31 cellular contexts compared by ENCODE assay signal in genomic region chr19:30439271-30439750, GRCh38.
"Had no signal": no experiment of that assay in that cellular context is flagged by ENCODE, and none has a peak within 500 bp of the region (broad histone marks: within the 10 kb centered on the region; RNA-seq: fewer than 3 reads in every experiment).

No MANE protein-coding gene starts in this region.

- H3K4me2 ChIP-seq: hepatocyte had no signal

- H2AFZ ChIP-seq: hepatocyte had no signal

- H3K36me3 Mint-ChIP-seq: activated CD8-positive, alpha-beta memory T cell treated with anti-CD3 and anti-CD28 coated beads, Interleukin-2, amount 10 ng/mL, durations not matched to agents 7 days and 5 days; activated naive CD4-positive, alpha-beta T cell treated with anti-CD3 and anti-CD28 coated beads, Interleukin-2, amount 10 ng/mL, durations not matched to agents 7 days and 5 days; activated naive CD4-positive, alpha-beta T cell treated with anti-CD3 and anti-CD28 coated beads, Interleukin-2, amount 50 U/mL, for 72 hours; activated naive CD8-positive, alpha-beta T cell treated with anti-CD3 and anti-CD28 coated beads, Interleukin-2, amount 10 ng/mL, durations not matched to agents 7 days and 5 days had no signal

- H3K4me3 ChIP-seq: ascending aorta, esophagus squamous epithelium, gastroesophageal sphincter, heart right ventricle, hepatocyte had no signal

- H3K27me3 Mint-ChIP-seq: activated CD4-positive, alpha-beta memory T cell treated with anti-CD3 and anti-CD28 coated beads for 36 hours; activated CD4-positive, alpha-beta T cell treated with anti-CD3 and anti-CD28 coated beads, Interleukin-2, amount 10 ng/mL, durations not matched to agents 24 days and 14 days; activated CD8-positive, alpha-beta memory T cell treated with anti-CD3 and anti-CD28 coated beads, Interleukin-2, amount 10 ng/mL, durations not matched to agents 7 days and 5 days; activated naive CD4-positive, alpha-beta T cell treated with anti-CD3 and anti-CD28 coated beads, Interleukin-2, amount 10 ng/mL, durations not matched to agents 7 days and 5 days; activated naive CD8-positive, alpha-beta T cell treated with anti-CD3 and anti-CD28 coated beads, Interleukin-2, amount 10 ng/mL, durations not matched to agents 7 days and 5 days; T-helper 17 cell had no signal

- H3K27me3 ChIP-seq: ascending aorta, brain microvascular endothelial cell, esophagus squamous epithelium, hepatocyte had no signal

- DNase-seq: activated CD4-positive, alpha-beta memory T cell treated with anti-CD3 and anti-CD28 coated beads for 36 hours; activated CD4-positive, alpha-beta T cell treated with anti-CD3 and anti-CD28 coated beads for 36 hours; activated CD4-positive, alpha-beta T cell treated with anti-CD3 and anti-CD28 coated beads, Interleukin-2, amount 10 ng/mL, durations not matched to agents 24 days and 14 days; activated CD4-positive, CD25-positive, alpha-beta regulatory T cell; activated CD4-positive, CD25-positive, alpha-beta regulatory T cell treated with anti-CD3 and anti-CD28 coated beads, Interleukin-2, amount 50 U/mL, for 72 hours; activated CD8-positive, alpha-beta memory T cell treated with anti-CD3 and anti-CD28 coated beads, Interleukin-2, amount 10 ng/mL, durations not matched to agents 7 days and 5 days; activated CD8-positive, alpha-beta memory T cell treated with anti-CD3 and anti-CD28 coated beads, Interleukin-2, amount 50 U/mL, for 4 hours; activated CD8-positive, alpha-beta T cell treated with anti-CD3 and anti-CD28 coated beads, Interleukin-2, amount 10 ng/mL, durations not matched to agents 7 days and 5 days; activated effector memory CD4-positive, alpha-beta T cell treated with anti-CD3 and anti-CD28 coated beads, Interleukin-2, amount 50 U/mL, for 16 hours; activated naive CD4-positive, alpha-beta T cell; activated naive CD4-positive, alpha-beta T cell treated with anti-CD3 and anti-CD28 coated beads, Interleukin-2, amount 10 ng/mL, durations not matched to agents 7 days and 5 days; activated naive CD8-positive, alpha-beta T cell treated with anti-CD3 and anti-CD28 coated beads, Interleukin-2, amount 10 ng/mL, durations not matched to agents 7 days and 5 days; activated T-cell treated with anti-CD3 and anti-CD28 coated beads, Interleukin-2, amount 50 U/mL, for 1 hour; activated T-cell treated with anti-CD3 and anti-CD28 coated beads, Interleukin-2, amount 50 U/mL, for 48 hours; brain microvascular endothelial cell; cortex of kidney; effector CD8-positive, alpha-beta T cell; esophagus squamous epithelium; foreskin melanocyte; heart right ventricle; T-helper 17 cell; T1000 had no signal

- H3K4me1 Mint-ChIP-seq: activated CD4-positive, alpha-beta T cell treated with anti-CD3 and anti-CD28 coated beads for 36 hours; activated CD4-positive, alpha-beta T cell treated with anti-CD3 and anti-CD28 coated beads, Interleukin-2, amount 10 ng/mL, durations not matched to agents 24 days and 14 days; activated CD8-positive, alpha-beta memory T cell treated with anti-CD3 and anti-CD28 coated beads, Interleukin-2, amount 10 ng/mL, durations not matched to agents 7 days and 5 days; activated naive CD4-positive, alpha-beta T cell treated with anti-CD3 and anti-CD28 coated beads, Interleukin-2, amount 10 ng/mL, durations not matched to agents 7 days and 5 days; activated naive CD8-positive, alpha-beta T cell treated with anti-CD3 and anti-CD28 coated beads, Interleukin-2, amount 10 ng/mL, durations not matched to agents 7 days and 5 days; central memory CD8-positive, alpha-beta T cell; T-helper 17 cell had no signal

- H3K9me3 Mint-ChIP-seq: activated CD4-positive, alpha-beta memory T cell treated with anti-CD3 and anti-CD28 coated beads for 36 hours; activated CD4-positive, alpha-beta T cell treated with anti-CD3 and anti-CD28 coated beads, Interleukin-2, amount 10 ng/mL, durations not matched to agents 24 days and 14 days; activated naive CD4-positive, alpha-beta T cell treated with anti-CD3 and anti-CD28 coated beads, Interleukin-2, amount 50 U/mL, for 72 hours; activated naive CD8-positive, alpha-beta T cell treated with anti-CD3 and anti-CD28 coated beads, Interleukin-2, amount 10 ng/mL, durations not matched to agents 7 days and 5 days; activated T-helper 1 cell treated with anti-CD3 and anti-CD28 coated beads, Interleukin-12 subunit alpha, Interleukin-12 subunit beta, Interleukin-2, Interleukin-4 antibody, amounts not matched to agents 30 ng/mL and 10 ng/mL and 1 ng/mL, durations not matched to agents 14 hours and 24 hours and 36 hours; activated T-helper 2 cell treated with anti-CD3 and anti-CD28 coated beads, Interferon-gamma antibody, Interleukin-2, Interleukin-4, amounts not matched to agents 10 μg/mL and 5 μg/mL and 100 μg/mL, durations not matched to agents 14 hours and 24 hours and 36 hours; central memory CD8-positive, alpha-beta T cell; T-helper 2 cell treated with Interferon-gamma antibody and Interleukin-4, amounts not matched to agents 5 μg/mL and 100 μg/mL, for 36 hours had no signal

- H3K27ac ChIP-seq: ascending aorta, brain microvascular endothelial cell, epithelial cell of prostate, esophagus squamous epithelium, gastroesophageal sphincter, heart right ventricle, hepatocyte had no signal

- H3K27ac Mint-ChIP-seq: activated CD4-positive, alpha-beta memory T cell treated with anti-CD3 and anti-CD28 coated beads for 36 hours; activated CD4-positive, alpha-beta T cell treated with anti-CD3 and anti-CD28 coated beads for 36 hours; activated CD4-positive, alpha-beta T cell treated with anti-CD3 and anti-CD28 coated beads, Interleukin-2, amount 10 ng/mL, durations not matched to agents 24 days and 14 days; activated CD8-positive, alpha-beta memory T cell treated with anti-CD3 and anti-CD28 coated beads, Interleukin-2, amount 10 ng/mL, durations not matched to agents 7 days and 5 days; activated CD8-positive, alpha-beta T cell treated with anti-CD3 and anti-CD28 coated beads, Interleukin-2, amount 10 ng/mL, durations not matched to agents 7 days and 5 days; activated naive CD4-positive, alpha-beta T cell treated with anti-CD3 and anti-CD28 coated beads, Interleukin-2, amount 10 ng/mL, durations not matched to agents 7 days and 5 days; activated naive CD4-positive, alpha-beta T cell treated with anti-CD3 and anti-CD28 coated beads, Interleukin-2, amount 50 U/mL, for 72 hours; activated naive CD8-positive, alpha-beta T cell treated with anti-CD3 and anti-CD28 coated beads, Interleukin-2, amount 10 ng/mL, durations not matched to agents 7 days and 5 days; activated T-helper 1 cell treated with anti-CD3 and anti-CD28 coated beads, Interleukin-12 subunit alpha, Interleukin-12 subunit beta, Interleukin-2, Interleukin-4 antibody, amounts not matched to agents 30 ng/mL and 10 ng/mL and 1 ng/mL, durations not matched to agents 14 hours and 24 hours and 36 hours; activated T-helper 2 cell treated with anti-CD3 and anti-CD28 coated beads, Interferon-gamma antibody, Interleukin-2, Interleukin-4, amounts not matched to agents 10 μg/mL and 5 μg/mL and 100 μg/mL, durations not matched to agents 14 hours and 24 hours and 36 hours; T-helper 17 cell; T-helper 2 cell treated with Interferon-gamma antibody and Interleukin-4, amounts not matched to agents 5 μg/mL and 100 μg/mL, for 36 hours had no signal

- ATAC-seq: activated CD4-positive, alpha-beta T cell treated with anti-CD3 and anti-CD28 coated beads for 36 hours; activated CD8-positive, alpha-beta memory T cell treated with anti-CD3 and anti-CD28 coated beads, Interleukin-2, amount 10 ng/mL, durations not matched to agents 7 days and 5 days; activated CD8-positive, alpha-beta T cell treated with anti-CD3 and anti-CD28 coated beads, Interleukin-2, amount 10 ng/mL, durations not matched to agents 7 days and 5 days; activated naive CD4-positive, alpha-beta T cell treated with anti-CD3 and anti-CD28 coated beads, Interleukin-2, amount 50 U/mL, for 72 hours; gastroesophageal sphincter; heart right ventricle; T-helper 17 cell had no signal

- H3K36me3 ChIP-seq: ascending aorta, brain microvascular endothelial cell, gastroesophageal sphincter, heart right ventricle had no signal

- H3K4me3 Mint-ChIP-seq: activated CD4-positive, alpha-beta memory T cell treated with anti-CD3 and anti-CD28 coated beads for 36 hours; activated CD4-positive, alpha-beta T cell treated with anti-CD3 and anti-CD28 coated beads for 36 hours; activated CD4-positive, alpha-beta T cell treated with anti-CD3 and anti-CD28 coated beads, Interleukin-2, amount 10 ng/mL, durations not matched to agents 24 days and 14 days; activated CD8-positive, alpha-beta memory T cell treated with anti-CD3 and anti-CD28 coated beads, Interleukin-2, amount 10 ng/mL, durations not matched to agents 7 days and 5 days; activated CD8-positive, alpha-beta T cell treated with anti-CD3 and anti-CD28 coated beads, Interleukin-2, amount 10 ng/mL, durations not matched to agents 7 days and 5 days; activated naive CD4-positive, alpha-beta T cell treated with anti-CD3 and anti-CD28 coated beads, Interleukin-2, amount 10 ng/mL, durations not matched to agents 7 days and 5 days; activated naive CD8-positive, alpha-beta T cell treated with anti-CD3 and anti-CD28 coated beads, Interleukin-2, amount 10 ng/mL, durations not matched to agents 7 days and 5 days; activated T-helper 1 cell treated with anti-CD3 and anti-CD28 coated beads, Interleukin-12 subunit alpha, Interleukin-12 subunit beta, Interleukin-2, Interleukin-4 antibody, amounts not matched to agents 30 ng/mL and 10 ng/mL and 1 ng/mL, durations not matched to agents 14 hours and 24 hours and 36 hours; central memory CD8-positive, alpha-beta T cell; T-helper 17 cell; T-helper 2 cell treated with Interferon-gamma antibody and Interleukin-4, amounts not matched to agents 5 μg/mL and 100 μg/mL, for 36 hours had no signal

- H3K9me3 ChIP-seq: ascending aorta, esophagus squamous epithelium, gastroesophageal sphincter, heart right ventricle had no signal

- H3K4me1 ChIP-seq: ascending aorta, esophagus squamous epithelium, gastroesophageal sphincter had no signal

- H3K79me2 ChIP-seq: hepatocyte had no signal
